13 cellular contexts compared by ENCODE assay signal in the genomic region with DNA sequence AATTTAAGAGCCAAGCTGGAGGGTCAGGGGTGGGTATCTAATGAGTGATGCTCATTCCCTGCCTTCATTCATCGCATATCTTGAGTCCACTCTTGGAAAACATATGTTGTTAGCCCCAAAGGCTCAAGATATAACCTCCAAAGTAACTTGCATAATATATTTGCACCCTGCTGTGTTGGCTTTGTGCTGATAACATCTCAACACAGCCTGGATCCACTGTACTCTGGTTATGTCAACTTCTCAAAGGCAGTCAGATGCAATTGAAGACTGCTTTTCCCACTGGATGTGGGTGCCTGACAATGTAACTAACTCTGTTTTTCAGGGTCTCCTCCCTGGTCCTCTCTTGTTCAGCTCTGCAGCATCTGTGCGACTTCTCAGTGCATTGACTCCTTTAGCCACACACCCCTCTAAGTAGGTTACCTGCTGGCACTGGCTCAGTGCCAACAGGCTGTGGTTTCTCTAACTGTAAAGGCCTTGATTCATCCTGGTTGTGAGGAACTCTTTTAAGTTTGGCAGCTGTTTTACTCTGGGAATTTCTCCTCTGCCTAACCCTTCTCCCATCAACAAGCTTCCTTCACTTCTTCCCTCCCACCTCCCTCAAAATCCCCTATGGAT. TPM values are rescaled to one million over a fixed set of nuclear protein-coding genes. Genes with fewer than 3 reads are reported as not detected.
DNase-seq lines count a peak whose midpoint lies in the region; ATAC-seq lines count a peak whose summit lies in the region.
"Had no signal": no experiment of that assay in that cellular context is flagged by ENCODE, and none has a peak within 500 bp of the region (broad histone marks: within the 10 kb centered on the region; RNA-seq: fewer than 3 reads in every experiment).

No MANE protein-coding gene starts in this region.

- H3K4me1 ChIP-seq in thymus (ENCODE audit: control insufficient read depth, insufficient read depth, low read length) (peaks cover 18% of the 10 kb centered on the region), trophoblast cell (ENCODE audit: control insufficient read depth in 1 of 2, insufficient read depth in 2 of 2, low read length in 2 of 2) (no peaks in the 10 kb centered on the region)

- no peak overlapping the region for H3K14ac ChIP-seq in trophoblast cell (ENCODE audit: low read length)

- DNase-seq in activated gamma-delta T cell treated with Interleukin-2 at 50 U/mL for 16 hours (peak; percentile 5), activated gamma-delta T cell (lab: John Stamatoyannopoulos, UW) (no peak), SW480 (ENCODE audit: low spot score) (peak; percentile 52), cerebellar cortex (ENCODE audit: low spot score) (peak; percentile 9), iPS-NIHi11 (ENCODE audit: low spot score) (no peak), trophoblast cell (no peak)
- DNase-seq: amygdala, Karpas-422, midbrain, SHP77 treated with DMSO at 0.1 percent for 48 hours had no signal

- H3K23ac ChIP-seq in trophoblast cell (ENCODE audit: low read length), result no peak overlapping the region

- no peak overlapping the region for H4K91ac ChIP-seq in trophoblast cell (ENCODE audit: low read depth, low read length)

- no peak overlapping the region for H4K8ac ChIP-seq in trophoblast cell (ENCODE audit: low read depth, low read length)

- ATAC-seq in HG03439 (IDR thresholded peaks at IDR 0.05; ENCODE audit: unreplicated experiment), result no peak

- no peak overlapping the region for H3K4me3 ChIP-seq in thymus (ENCODE audit: low read length)
- H3K4me3 ChIP-seq in trophoblast cell (ENCODE audit: low read depth, low read length), result no peak overlapping the region
- H3K4me3 ChIP-seq: BLaER1 treated with 17β-estradiol and CSF1 and Interleukin-3, amounts not matched to agents 10 nM and 100 nM had no signal

- H3K36me3 ChIP-seq in thymus (ENCODE audit: control insufficient read depth, insufficient read depth) (no peaks in the 10 kb centered on the region), trophoblast cell (ENCODE audit: control insufficient read depth in 1 of 2, insufficient read depth in 2 of 2, low read length in 2 of 2) (no peaks in the 10 kb centered on the region)
- H3K36me3 ChIP-seq: BLaER1 treated with 17β-estradiol and CSF1 and Interleukin-3, amounts not matched to agents 10 nM and 100 nM had no signal

- H3K9me3 ChIP-seq in thymus (ENCODE audit: control insufficient read depth) (no peaks in the 10 kb centered on the region), trophoblast cell (ENCODE audit: insufficient read depth, low read depth, low read length) (no peaks in the 10 kb centered on the region)
- H3K9me3 ChIP-seq: BLaER1 treated with 17β-estradiol and CSF1 and Interleukin-3, amounts not matched to agents 10 nM and 100 nM had no signal

- H3K4ac ChIP-seq in trophoblast cell (ENCODE audit: low read depth, low read length), result no peak overlapping the region

- no peak overlapping the region for H2BK120ac ChIP-seq in trophoblast cell (ENCODE audit: insufficient read depth, low read length, poor library complexity)

- H2AK5ac ChIP-seq in trophoblast cell (ENCODE audit: low read length), result no peak overlapping the region

- no peak overlapping the region for H3K4me2 ChIP-seq in trophoblast cell (ENCODE audit: low read length)

- H3K27ac ChIP-seq in thymus (ENCODE audit: low read depth) (peak overlapping the region; percentile 25), trophoblast cell (ENCODE audit: low read depth, low read length) (no peak overlapping the region)

- H3K27me3 ChIP-seq in thymus (ENCODE audit: control insufficient read depth, insufficient read depth), result no peaks in the 10 kb centered on the region
- H3K27me3 ChIP-seq in trophoblast cell (ENCODE audit: insufficient read depth, low read length), result no peaks in the 10 kb centered on the region

- H3K9ac ChIP-seq in trophoblast cell (ENCODE audit: low read length), result no peak overlapping the region
- H3K9ac ChIP-seq: BLaER1 treated with 17β-estradiol and CSF1 and Interleukin-3, amounts not matched to agents 10 nM and 100 nM had no signal

- H3K79me1 ChIP-seq in trophoblast cell (ENCODE audit: low read length), result no peaks in the 10 kb centered on the region

- no peaks in the 10 kb centered on the region for H3K79me2 ChIP-seq in trophoblast cell (ENCODE audit: control insufficient read depth, insufficient read depth, low read length, poor library complexity)

- H3K18ac ChIP-seq in trophoblast cell (ENCODE audit: low read length), result no peak overlapping the region

- H2BK12ac ChIP-seq in trophoblast cell (ENCODE audit: low read length), result no peak overlapping the region

- no peak overlapping the region for H2BK5ac ChIP-seq in trophoblast cell (ENCODE audit: low read depth, low read length, poor library complexity)

- 49% methylated on average over 2 of the region's 2 CpGs for WGBS in thymus
- WGBS in trophoblast cell (ENCODE audit: extremely low coverage, insufficient coverage, insufficient read length), result no CpG with 5 or more reads among the region's 2 CpGs

- H2AFZ ChIP-seq in trophoblast cell (ENCODE audit: insufficient read depth, low read length, poor library complexity), result no peak overlapping the region

- no peak overlapping the region for H4K12ac ChIP-seq in trophoblast cell (ENCODE audit: low read depth, low read length)

RNA-seq across cellular contexts. Expression of gene SLC16A2, which starts 28.1 kb away (rescaled TPM):
- polyA plus RNA-seq in thymus, result 2.4 TPM
- 6.3 and 7.0 TPM in 2 replicates for polyA plus RNA-seq in trophoblast cell (2013)

Comparison
In these comparisons a context has a peak if more than half of its experiments do, and no peak if none do; other contexts are left out.
1. DNase-seq: peak in activated gamma-delta T cell treated with Interleukin-2 at 50 U/mL for 16 hours (single experiment), SW480 (single experiment) and cerebellar cortex (single experiment); none in activated gamma-delta T cell (single experiment), iPS-NIHi11 (single experiment) and trophoblast cell (0 of 2).